In genomic region chr21:42865361-42866160, GRCh38 we compare ENCODE assay signal across 13 cellular contexts. TPM values are rescaled to one million over a fixed set of nuclear protein-coding genes. Genes with fewer than 3 reads are reported as not detected.
DNase-seq lines count a peak whose midpoint lies in the region; ATAC-seq, FAIRE-seq and TF ChIP-seq lines count a peak whose summit lies in the region.
"Had no signal": no experiment of that assay in that cellular context is flagged by ENCODE, and none has a peak within 500 bp of the region (broad histone marks: within the 10 kb centered on the region; RNA-seq: fewer than 3 reads in every experiment).

No MANE protein-coding gene starts in this region.

- H3K4me3 Mint-ChIP-seq in osteocyte (ENCODE audit: unreplicated experiment), result no peak overlapping the region
- H3K4me3 Mint-ChIP-seq in activated T-helper 17 cell treated with anti-CD3 and anti-CD28 coated beads, Interleukin-2, amount 50 U/mL, for 72 hours, result no peak overlapping the region
- H3K4me3 Mint-ChIP-seq: nephron, type B pancreatic cell had no signal

- peaks cover 23% of the 10 kb centered on the region for H3K36me3 Mint-ChIP-seq in osteocyte (ENCODE audit: unreplicated experiment)
- peaks cover 88% of the 10 kb centered on the region for H3K36me3 Mint-ChIP-seq in activated T-helper 17 cell treated with anti-CD3 and anti-CD28 coated beads, Interleukin-2, amount 50 U/mL, for 72 hours (ENCODE audit: low read depth)

- peaks cover 6% of the 10 kb centered on the region for H3K4me1 Mint-ChIP-seq in osteocyte (ENCODE audit: unreplicated experiment)
- H3K4me1 Mint-ChIP-seq in activated T-helper 17 cell treated with anti-CD3 and anti-CD28 coated beads, Interleukin-2, amount 50 U/mL, for 72 hours, result peaks cover 16% of the 10 kb centered on the region

- peak overlapping the region; percentile 48 for H3K27ac Mint-ChIP-seq in osteocyte (ENCODE audit: unreplicated experiment)
- H3K27ac Mint-ChIP-seq in activated T-helper 17 cell treated with anti-CD3 and anti-CD28 coated beads, Interleukin-2, amount 50 U/mL, for 72 hours, result no peak overlapping the region
- H3K27ac Mint-ChIP-seq: type B pancreatic cell had no signal

- no peak for ATAC-seq in activated T-helper 17 cell treated with anti-CD3 and anti-CD28 coated beads, Interleukin-2, amount 50 U/mL, for 72 hours (replicated peaks)

- no peak for FAIRE-seq in frontal cortex (lab: Jason Lieb, UNC)

- no peak for TF ChIP-seq CTCF in osteocyte (IDR thresholded peaks at IDR 0.05)

- H3K27me3 Mint-ChIP-seq in osteocyte (ENCODE audit: unreplicated experiment), result no peaks in the 10 kb centered on the region
- H3K27me3 Mint-ChIP-seq in activated T-helper 17 cell treated with anti-CD3 and anti-CD28 coated beads, Interleukin-2, amount 50 U/mL, for 72 hours, result no peaks in the 10 kb centered on the region
- H3K27me3 Mint-ChIP-seq: CD4-positive, CD25-positive, alpha-beta regulatory T cell; type B pancreatic cell had no signal

- H3K9me3 Mint-ChIP-seq in osteocyte (ENCODE audit: unreplicated experiment), result no peaks in the 10 kb centered on the region
- no peaks in the 10 kb centered on the region for H3K9me3 Mint-ChIP-seq in activated T-helper 17 cell treated with anti-CD3 and anti-CD28 coated beads, Interleukin-2, amount 50 U/mL, for 72 hours
- H3K9me3 Mint-ChIP-seq: CD4-positive, CD25-positive, alpha-beta regulatory T cell; nephron; type B pancreatic cell had no signal

- DNase-seq in COR-L47 (lab: John Stamatoyannopoulos, UW), result peak; percentile 93
- DNase-seq in NCI-H2107 treated with DMSO at 0.1 percent for 48 hours (lab: John Stamatoyannopoulos, UW; ENCODE audit: unreplicated experiment), result peak; percentile 47
- peak; percentile 9 to 47 for DNase-seq in frontal cortex (ENCODE audit: low spot score in 2 of 2)
- no peak for DNase-seq in osteocyte (ENCODE audit: extremely low spot score, unreplicated experiment)
- DNase-seq in DMS53 (lab: John Stamatoyannopoulos, UW), result no peak
- DNase-seq in DMS153 (lab: John Stamatoyannopoulos, UW), result no peak
- no peak for DNase-seq in activated CD8-positive, alpha-beta memory T cell treated with anti-CD3 and anti-CD28 coated beads, Interleukin-2, amount 50 U/mL, for 4 hours
- DNase-seq: activated gamma-delta T cell treated with Interleukin-2 at 50 U/mL for 16 hours; CD4-positive, CD25-positive, alpha-beta regulatory T cell had no signal

RNA-seq across cellular contexts. Expression of gene WDR4, which starts 13.8 kb away (rescaled TPM):
- total RNA-seq in frontal cortex (10.2 TPM), osteocyte (15.0 and 15.7 TPM in 2 replicates)
- total RNA-seq in activated T-helper 17 cell treated with anti-CD3 and anti-CD28 coated beads, Interleukin-2, amount 50 U/mL, for 72 hours, result 10 to 100 TPM; 20.1 to 52.0 TPM

RNA-seq across cellular contexts. Expression of gene NDUFV3, which starts 27.5 kb away (rescaled TPM):
- total RNA-seq in frontal cortex, result 25.3 TPM
- 41.3 and 44.9 TPM in 2 replicates for total RNA-seq in osteocyte
- 10 to 100 TPM; 18.8 to 30.6 TPM for total RNA-seq in activated T-helper 17 cell treated with anti-CD3 and anti-CD28 coated beads, Interleukin-2, amount 50 U/mL, for 72 hours

RNA-seq across cellular contexts. Expression of gene ERVH48-1, which starts 59.9 kb away (rescaled TPM):
- not detected for total RNA-seq in frontal cortex
- not detected in 2 replicates for total RNA-seq in osteocyte
- under 1 TPM; 0.13 to 0.29 TPM for total RNA-seq in activated T-helper 17 cell treated with anti-CD3 and anti-CD28 coated beads, Interleukin-2, amount 50 U/mL, for 72 hours
- total RNA-seq: CD4-positive, CD25-positive, alpha-beta regulatory T cell; dermis microvascular lymphatic vessel endothelial cell had no signal

Comparison
In these comparisons a context has a peak if more than half of its experiments do, and no peak if none do; other contexts are left out.
1. DNase-seq: peak in COR-L47 (single experiment), NCI-H2107 treated with DMSO at 0.1 percent for 48 hours (single experiment) and frontal cortex (2 of 2); none in osteocyte (single experiment), DMS53 (single experiment), DMS153 (single experiment) and activated CD8-positive, alpha-beta memory T cell treated with anti-CD3 and anti-CD28 coated beads, Interleukin-2, amount 50 U/mL, for 4 hours (single experiment).